Comparison of ENCODE assay signal across 8 cellular contexts in genomic region chr11:57667715-57668466, GRCh38. TPM values are rescaled to one million over a fixed set of nuclear protein-coding genes. Genes with fewer than 3 reads are reported as not detected.
DNase-seq lines count a peak whose midpoint lies in the region; ATAC-seq, FAIRE-seq and TF ChIP-seq lines count a peak whose summit lies in the region.

Gene ZDHHC5, plus strand, starts transcription at chr11:57668114. Its CDS starts 4,977 bp downstream, at chr11:57673091.

- DNase-seq in COLO829 (ENCODE audit: low spot score) (peak; percentile 98), GM20000 (ENCODE audit: low spot score) (peak; percentile 98), HTR-8/SVneo (ENCODE audit: insufficient read length, low spot score) (peak; percentile 98), NOMO-1 treated with DMSO at 0.1 percent for 48 hours (lab: John Stamatoyannopoulos, UW; ENCODE audit: unreplicated experiment) (peak; percentile 98), mesenchymal stem cell (peak; percentile 99)
- peak; percentile 99 for DNase-seq in activated CD8-positive, alpha-beta memory T cell treated with anti-CD3 and anti-CD28 coated beads for 4 hours (ENCODE audit: low read depth in 2 of 2)
- DNase-seq in effector memory CD8-positive, alpha-beta T cell, result peak; percentile 99
- peak; percentile 100 for DNase-seq in stimulated activated CD8-positive, alpha-beta memory T cell treated with anti-CD3 and anti-CD28 coated beads, Interleukin-12 subunit alpha, Interleukin-12 subunit beta, amount 100 ng/mL, for 4 hours (ENCODE audit: low read depth)

- peaks cover 8% of the 10 kb centered on the region for H3K4me1 ChIP-seq in mesenchymal stem cell (ENCODE audit: control insufficient read depth, insufficient read depth, low read depth, low read length)

- H3K36me3 ChIP-seq in mesenchymal stem cell (ENCODE audit: control insufficient read depth in 1 of 2, insufficient read depth in 2 of 2, low read depth in 1 of 2, low read length in 2 of 2), result peaks cover 2 to 20% of the 10 kb centered on the region in 2 experiments

- peak within 1 kb of the TSS in 1 of 2 experiments; percentile 98 for H3K14ac ChIP-seq in mesenchymal stem cell (ENCODE audit: low read length in 2 of 2)

- WGBS in mesenchymal stem cell, result under 1% methylated on average over 71 of the region's 103 CpGs

- H3K4me3 ChIP-seq in mesenchymal stem cell (ENCODE audit: insufficient read depth in 1 of 2, low read depth in 1 of 2, low read length in 2 of 2), result peak within 1 kb of the TSS; percentile 90 to 92

- peak within 1 kb of the TSS in 1 of 2 experiments; percentile 73 for H2BK12ac ChIP-seq in mesenchymal stem cell (ENCODE audit: low read length in 2 of 2)

- peak; percentile 80 for ATAC-seq in effector memory CD8-positive, alpha-beta T cell (replicated peaks)

- peak; percentile 97 for FAIRE-seq in HTR-8/SVneo (lab: Jason Lieb, UNC)

- peak within 1 kb of the TSS; percentile 95 for H3K4me2 ChIP-seq in mesenchymal stem cell (ENCODE audit: low read length, poor library complexity, severe bottlenecking)

- peak within 1 kb of the TSS; percentile 95 for H2AFZ ChIP-seq in mesenchymal stem cell (ENCODE audit: low read depth, low read length)

- peak; percentile 30 for TF ChIP-seq CTCF in GM20000 (IDR thresholded peaks at IDR 0.05; ENCODE audit: extremely low read depth, missing control alignments)

- H3K9ac ChIP-seq in mesenchymal stem cell (ENCODE audit: low read length), result peak within 1 kb of the TSS; percentile 94

- peak within 1 kb of the TSS; percentile 98 to 99 for H3K4me3 Mint-ChIP-seq in effector memory CD8-positive, alpha-beta T cell

- H3K4me1 Mint-ChIP-seq in effector memory CD8-positive, alpha-beta T cell (ENCODE audit: low read depth in 2 of 2), result peaks cover 32 to 37% of the 10 kb centered on the region in 2 donors

- H3K18ac ChIP-seq in mesenchymal stem cell (ENCODE audit: low read depth in 1 of 2, low read length in 2 of 2), result peak within 1 kb of the TSS; percentile 88 to 100

- H3K27ac ChIP-seq in mesenchymal stem cell (ENCODE audit: low read length, poor library complexity, severe bottlenecking), result peak within 1 kb of the TSS; percentile 99

- H4K8ac ChIP-seq in mesenchymal stem cell (ENCODE audit: low read length), result peak within 1 kb of the TSS; percentile 95

- H3K27me3 Mint-ChIP-seq in effector memory CD8-positive, alpha-beta T cell, result no peaks in the 10 kb centered on the region

- no peaks in the 10 kb centered on the region for H3K9me3 ChIP-seq in mesenchymal stem cell (ENCODE audit: control insufficient read depth, low read length)

- peak within 1 kb of the TSS; percentile 26 for H2BK15ac ChIP-seq in mesenchymal stem cell (ENCODE audit: low read depth, poor library complexity, severe bottlenecking)

- peaks cover 40% of the 10 kb centered on the region for H3K36me3 Mint-ChIP-seq in effector memory CD8-positive, alpha-beta T cell (ENCODE audit: insufficient read depth)

- H4K91ac ChIP-seq in mesenchymal stem cell (ENCODE audit: low read length), result peak within 1 kb of the TSS; percentile 87

- H3K23ac ChIP-seq in mesenchymal stem cell (ENCODE audit: low read length in 2 of 2), result peak within 1 kb of the TSS in 1 of 2 experiments; percentile 74

- no peak within 1 kb of the TSS for H2AK5ac ChIP-seq in mesenchymal stem cell (ENCODE audit: low read length, severe bottlenecking)

- peaks cover 6% of the 10 kb centered on the region for H3K79me1 ChIP-seq in mesenchymal stem cell (replicated peaks; ENCODE audit: low read length, poor library complexity, severe bottlenecking)

- peak within 1 kb of the TSS; percentile 66 to 75 for H3K4ac ChIP-seq in mesenchymal stem cell (ENCODE audit: low read depth in 1 of 2, low read length in 2 of 2)

- peak within 1 kb of the TSS; percentile 98 to 99 for H3K27ac Mint-ChIP-seq in effector memory CD8-positive, alpha-beta T cell

- no peaks in the 10 kb centered on the region for H3K27me3 ChIP-seq in mesenchymal stem cell (ENCODE audit: control insufficient read depth in 1 of 2, insufficient read depth in 1 of 2, low read length in 2 of 2)

- peak within 1 kb of the TSS; percentile 94 for H2BK120ac ChIP-seq in mesenchymal stem cell (ENCODE audit: low read depth, low read length)

- H2BK5ac ChIP-seq in mesenchymal stem cell (ENCODE audit: low read depth, low read length, poor library complexity, severe bottlenecking), result peak within 1 kb of the TSS; percentile 98

- H3K9me3 Mint-ChIP-seq in effector memory CD8-positive, alpha-beta T cell, result no peaks in the 10 kb centered on the region

RNA-seq across cellular contexts. Expression of gene ZDHHC5, which starts in this region (rescaled TPM):
- 58.6 TPM for polyA plus RNA-seq in mesenchymal stem cell (2013, experiment 1 of 2)
- polyA plus RNA-seq in mesenchymal stem cell (2013, experiment 2 of 2), result 58.4 TPM

Comparison
In these comparisons a context has a peak if more than half of its experiments do, and no peak if none do; other contexts are left out.
1. Peak in every context shown above with its lines: DNase-seq, ATAC-seq, H3K4me3 ChIP-seq and H3K27ac ChIP-seq.